ENCODE assay signal across 27 cellular contexts in the genomic region with DNA sequence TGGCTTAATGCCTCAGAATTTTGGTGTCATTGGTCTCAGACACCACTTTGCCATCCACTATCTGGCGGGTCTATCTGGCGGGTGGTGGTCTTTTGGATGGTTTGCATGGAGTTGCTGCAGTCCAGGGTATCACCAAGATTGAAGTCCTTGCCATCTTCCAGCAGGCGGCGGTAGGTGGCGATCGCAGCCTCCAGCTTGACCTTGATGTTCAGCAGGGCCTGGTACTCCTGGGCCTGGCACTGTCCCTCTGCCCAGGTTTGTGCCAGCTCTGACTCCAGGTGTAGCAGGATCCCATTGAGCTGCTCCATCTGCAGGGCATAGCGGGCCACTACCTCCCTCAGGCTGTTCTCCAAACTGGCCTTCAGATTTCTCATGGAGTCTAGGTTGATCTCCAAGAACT.
"Had no signal": no experiment of that assay in that cellular context is flagged by ENCODE, and none has a peak within 500 bp of the region (broad histone marks: within the 10 kb centered on the region; RNA-seq: fewer than 3 reads in every experiment).

No MANE protein-coding gene starts in this region.

- H3K27me3 Mint-ChIP-seq: progenitor cell of endocrine pancreas, type B pancreatic cell had no signal

- H3K27me3 ChIP-seq: esophagus muscularis mucosa, foreskin keratinocyte, heart right ventricle, left lung, neural progenitor cell, right atrium auricular region, sigmoid colon, testis, tibial artery had no signal

- H3K27ac ChIP-seq: esophagus muscularis mucosa, foreskin keratinocyte, heart right ventricle, left lung, neural progenitor cell, parathyroid adenoma, right atrium auricular region, sigmoid colon, testis, tibial artery had no signal

- H3K9ac ChIP-seq: neural progenitor cell, parathyroid adenoma had no signal

- H3K27ac Mint-ChIP-seq: mesothelial cell of epicardium; naive thymus-derived CD4-positive, alpha-beta T cell; nephron; neural progenitor cell; progenitor cell of endocrine pancreas; stimulated activated memory B cell treated with anti-CD40 and anti-IgM and Interleukin-4, amounts not matched to agents 10 μg/mL and 1 μg/mL and 100 μg/mL, for 72 hours; type B pancreatic cell had no signal

- H3K36me3 Mint-ChIP-seq: neural progenitor cell, type B pancreatic cell had no signal

- H3K4me3 ChIP-seq: esophagus muscularis mucosa, heart right ventricle, left lung, neural progenitor cell, right atrium auricular region, sigmoid colon, testis, tibial artery had no signal

- H3K4me3 Mint-ChIP-seq: mesothelial cell of epicardium; naive thymus-derived CD4-positive, alpha-beta T cell; nephron; neural progenitor cell; stimulated activated memory B cell treated with anti-CD40 and anti-IgM and Interleukin-4, amounts not matched to agents 10 μg/mL and 1 μg/mL and 100 μg/mL, for 72 hours; type B pancreatic cell had no signal

- H3K4me1 ChIP-seq: esophagus muscularis mucosa, foreskin keratinocyte, heart right ventricle, left lung, neural progenitor cell, parathyroid adenoma, right atrium auricular region, sigmoid colon, testis, tibial artery had no signal

- DNase-seq: effector CD8-positive, alpha-beta T cell; foreskin keratinocyte; glutamatergic neuron; heart right ventricle; hippocampal formation; left cardiac atrium; left lung; mesenchymal stem cell; naive thymus-derived CD4-positive, alpha-beta T cell; sigmoid colon; stimulated activated CD4-positive, alpha-beta T cell treated with anti-CD3 and anti-CD28 coated beads, Interleukin-4, amount 100 ng/mL, for 4 hours; stimulated activated naive CD8-positive, alpha-beta T cell treated with anti-CD3 and anti-CD28 coated beads, Interleukin-15, Interleukin-2, amounts not matched to agents 100 U/mL and 50 U/mL, for 24 hours; substantia nigra; testis; tibial artery had no signal

- FAIRE-seq: colon, endothelial cell of umbilical vein, islet of Langerhans had no signal

- H3K9me3 ChIP-seq: testis had no signal

- H3K4me1 Mint-ChIP-seq: mesothelial cell of epicardium; nephron; neural progenitor cell; stimulated activated memory B cell treated with anti-CD40 and anti-IgM and Interleukin-4, amounts not matched to agents 10 μg/mL and 1 μg/mL and 100 μg/mL, for 72 hours had no signal

- H3K36me3 ChIP-seq: esophagus muscularis mucosa, heart right ventricle, left lung, neural progenitor cell, right atrium auricular region, sigmoid colon, tibial artery had no signal
